18 cellular contexts compared by ENCODE assay signal in the genomic region with DNA sequence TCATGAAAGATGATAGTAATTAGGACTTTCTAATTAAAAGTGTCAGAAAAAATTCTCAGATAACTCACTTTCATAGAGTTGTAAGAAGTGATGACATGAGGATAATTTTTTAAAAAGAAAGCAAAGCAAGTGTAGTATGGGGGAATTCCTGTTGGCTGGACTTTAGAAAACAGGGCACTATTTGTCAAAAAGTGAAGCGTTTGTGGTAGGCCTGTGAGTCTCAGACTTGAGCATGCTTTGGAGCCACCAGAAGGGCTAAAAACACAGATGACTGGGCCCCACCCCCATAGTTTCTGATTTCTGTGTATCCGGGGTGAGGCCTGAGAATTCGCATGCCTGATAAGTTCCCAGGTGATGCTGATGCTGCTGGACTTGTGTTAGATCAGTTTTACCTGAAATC.
DNase-seq lines count a peak whose midpoint lies in the region; ATAC-seq, FAIRE-seq and TF ChIP-seq lines count a peak whose summit lies in the region.
"Had no signal": no experiment of that assay in that cellular context is flagged by ENCODE, and none has a peak within 500 bp of the region (broad histone marks: within the 10 kb centered on the region; RNA-seq: fewer than 3 reads in every experiment).

No MANE protein-coding gene starts in this region.

- no TSS peak for BruUV-seq in PC-3 (replicated peaks; lab: Mats Ljungman, UMichigan)

- CTCF ChIA-PET in PC-3 (lab: Charles Lee): no interaction called here

- peak; percentile 62 for FAIRE-seq in GM12892 (lab: Jason Lieb, UNC)
- FAIRE-seq: GM19239, K562 had no signal

- TF ChIP-seq POLR2A in GM12892 (IDR thresholded peaks at IDR 0.05; ENCODE audit: low read depth, low read length) (no peak), vagina (IDR thresholded peaks at IDR 0.05) (no peak)

- 0 out of 2 replicates have a peak overlapping the region, but pooled peaks have one; percentile 5 for H3K4me2 ChIP-seq in MM.1S (ENCODE audit: low read depth, low read length)
- H3K4me2 ChIP-seq in PC-3 (ENCODE audit: low read length): no peak overlapping the region
- H3K4me2 ChIP-seq: BLaER1 treated with 17β-estradiol and CSF1 and Interleukin-3, amounts not matched to agents 10 nM and 100 nM had no signal

- H3K79me2 ChIP-seq in MM.1S (ENCODE audit: low read length) (no peaks in the 10 kb centered on the region), PC-3 (ENCODE audit: low read length) (no peaks in the 10 kb centered on the region)

- no peak for DNase-seq in GM12892 (ENCODE audit: insufficient read length)
- peak; percentile 49 for DNase-seq in MM.1S
- no peak for DNase-seq in NCI-H1694 (lab: John Stamatoyannopoulos, UW)
- no peak for DNase-seq in vagina (ENCODE audit: extremely low spot score in 2 of 2)
- DNase-seq in amygdala (lab: John Stamatoyannopoulos, UW): no peak
- no peak for DNase-seq in PC-3
- DNase-seq: ACHN; CD4-positive, CD25-positive, alpha-beta regulatory T cell; DMS53; GF-D8; HCEC 1CT; HFFc6; Kasumi-1 had no signal

- ATAC-seq in GM18868 (IDR thresholded peaks at IDR 0.05; ENCODE audit: unreplicated experiment) (peak; percentile 16), PC-3 (no peak)
- ATAC-seq: K562 had no signal

- H3K4me3 ChIP-seq in MM.1S (ENCODE audit: low read length): no peak overlapping the region
- H3K4me3 ChIP-seq in vagina: no peak overlapping the region
- H3K4me3 ChIP-seq in PC-3 (ENCODE audit: low read length): no peak overlapping the region
- H3K4me3 ChIP-seq: BLaER1 treated with 17β-estradiol and CSF1 and Interleukin-3, amounts not matched to agents 10 nM and 100 nM; K562 had no signal

- POLR2A ChIA-PET in PC-3 (lab: Charles Lee; ENCODE audit: unreplicated experiment): no interaction called here

- H3K4me1 ChIP-seq in MM.1S (ENCODE audit: low read length) (peaks cover 63% of the 10 kb centered on the region), vagina (no peaks in the 10 kb centered on the region), PC-3 (ENCODE audit: insufficient read depth, low read length) (no peaks in the 10 kb centered on the region)
- H3K4me1 ChIP-seq: BLaER1 treated with 17β-estradiol and CSF1 and Interleukin-3, amounts not matched to agents 10 nM and 100 nM had no signal

- H3K36me3 ChIP-seq in MM.1S (replicated peaks; ENCODE audit: insufficient read depth, low read length) (no peaks in the 10 kb centered on the region), vagina (no peaks in the 10 kb centered on the region), PC-3 (ENCODE audit: low read depth, low read length) (no peaks in the 10 kb centered on the region)
- H3K36me3 ChIP-seq: BLaER1 treated with 17β-estradiol and CSF1 and Interleukin-3, amounts not matched to agents 10 nM and 100 nM had no signal

- H3K27ac ChIP-seq in MM.1S (ENCODE audit: low read length) (peak overlapping the region; percentile 32; the same call in 1 of the 2 replicates), vagina (no peak overlapping the region), PC-3 (ENCODE audit: low read length) (no peak overlapping the region)
- H3K27ac ChIP-seq: BLaER1 treated with 17β-estradiol and CSF1 and Interleukin-3, amounts not matched to agents 10 nM and 100 nM; HL-60 had no signal

- H3K27me3 ChIP-seq in MM.1S (replicated peaks; ENCODE audit: insufficient read depth, low read length): no peaks in the 10 kb centered on the region
- no peaks in the 10 kb centered on the region for H3K27me3 ChIP-seq in vagina
- H3K27me3 ChIP-seq in PC-3 (ENCODE audit: low read length): peaks cover 4% of the 10 kb centered on the region; the same call in 1 of the 2 replicates
- H3K27me3 ChIP-seq: BLaER1 treated with 17β-estradiol and CSF1 and Interleukin-3, amounts not matched to agents 10 nM and 100 nM had no signal

- H2AFZ ChIP-seq in MM.1S (ENCODE audit: low read length): peak overlapping the region; percentile 44
- no peak overlapping the region for H2AFZ ChIP-seq in PC-3 (ENCODE audit: low read length)

- H3K9ac ChIP-seq in MM.1S (ENCODE audit: low read length): no peak overlapping the region
- no peak overlapping the region for H3K9ac ChIP-seq in PC-3 (ENCODE audit: low read length)
- H3K9ac ChIP-seq: BLaER1 treated with 17β-estradiol and CSF1 and Interleukin-3, amounts not matched to agents 10 nM and 100 nM had no signal

- TF ChIP-seq CTCF in MM.1S (IDR thresholded peaks at IDR 0.05; ENCODE audit: low read length) (no peak), vagina (IDR thresholded peaks at IDR 0.05) (no peak), PC-3 (conservative IDR thresholded peaks at IDR 0.05; ENCODE audit: low read depth, low read length) (no peak)

- H3F3A ChIP-seq in MM.1S (ENCODE audit: insufficient read depth, low read length) (peaks cover 32% of the 10 kb centered on the region), PC-3 (ENCODE audit: low read length, unreplicated experiment) (no peaks in the 10 kb centered on the region)

- H3K9me2 ChIP-seq in MM.1S (replicated peaks; ENCODE audit: insufficient read depth, low read length) (no peaks in the 10 kb centered on the region), PC-3 (replicated peaks; ENCODE audit: low read length) (no peaks in the 10 kb centered on the region)

- H3K9me3 ChIP-seq in MM.1S (replicated peaks; ENCODE audit: insufficient read depth, low read length) (no peaks in the 10 kb centered on the region), vagina (no peaks in the 10 kb centered on the region), PC-3 (ENCODE audit: low read length) (no peaks in the 10 kb centered on the region)
- H3K9me3 ChIP-seq: BLaER1 treated with 17β-estradiol and CSF1 and Interleukin-3, amounts not matched to agents 10 nM and 100 nM had no signal

- H4K20me1 ChIP-seq in MM.1S (ENCODE audit: insufficient read depth, low read length) (no peaks in the 10 kb centered on the region), PC-3 (ENCODE audit: low read length) (no peaks in the 10 kb centered on the region)
- H4K20me1 ChIP-seq: BLaER1 treated with 17β-estradiol and CSF1 and Interleukin-3, amounts not matched to agents 10 nM and 100 nM had no signal

- intact Hi-C loops in vagina (cut with DNase I) (no loop called here), PC-3 (cut with micrococcal nuclease) (no loop called here)
